Comparison of ENCODE assay signal across 18 cellular contexts in the genomic region with DNA sequence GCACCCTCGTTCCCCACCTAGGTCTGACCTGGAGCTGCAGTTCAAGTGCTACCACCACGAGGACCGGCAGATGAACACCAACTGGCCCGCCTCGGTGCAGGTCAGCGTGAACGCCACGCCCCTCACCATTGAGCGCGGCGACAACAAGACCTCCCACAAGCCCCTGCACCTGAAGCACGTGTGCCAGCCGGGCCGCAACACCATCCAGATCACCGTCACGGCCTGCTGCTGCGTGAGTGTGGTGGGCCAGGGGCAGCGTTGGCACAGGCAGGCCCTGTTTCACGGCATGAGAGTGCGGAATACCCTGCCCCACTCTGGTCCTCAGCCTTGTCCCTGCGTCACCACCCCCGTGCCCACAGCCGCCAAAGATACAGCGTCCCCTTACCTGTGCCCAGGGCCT. TPM values are rescaled to one million over a fixed set of nuclear protein-coding genes. Genes with fewer than 3 reads are reported as not detected.
DNase-seq lines count a peak whose midpoint lies in the region; ATAC-seq, FAIRE-seq and TF ChIP-seq lines count a peak whose summit lies in the region.
"Had no signal": no experiment of that assay in that cellular context is flagged by ENCODE, and none has a peak within 500 bp of the region (broad histone marks: within the 10 kb centered on the region; RNA-seq: fewer than 3 reads in every experiment).

No MANE protein-coding gene starts in this region.

- no peak overlapping the region for H3K27ac ChIP-seq in left ventricle myocardium inferior (replicated peaks)
- H3K27ac ChIP-seq in K562 (ENCODE audit: extremely low read depth, low read depth, low read length), result no peak overlapping the region
- peak overlapping the region; percentile 98 for H3K27ac ChIP-seq in osteoblast (ENCODE audit: low read depth, low read length)

- H3K4me2 ChIP-seq in K562 (ENCODE audit: insufficient read depth, low read length), result no peak overlapping the region
- H3K4me2 ChIP-seq in osteoblast (ENCODE audit: insufficient read depth, low read length), result no peak overlapping the region
- H3K4me2 ChIP-seq: GM23338 had no signal

- H3K4me1 ChIP-seq in left ventricle myocardium inferior (peaks cover 25% of the 10 kb centered on the region), K562 (replicated peaks in 1 of 2; ENCODE audit: control insufficient read depth in 2 of 2, insufficient read depth in 2 of 2, low read length in 2 of 2) (peaks cover 0 to 26% of the 10 kb centered on the region in 2 experiments; a peak in 1 of 5 replicates), osteoblast (ENCODE audit: insufficient read depth, low read length) (peaks cover 25% of the 10 kb centered on the region)

- ATAC-seq in left ventricle myocardium superior, result no peak
- ATAC-seq in K562, result no peak
- no peak for ATAC-seq in HG02642 (IDR thresholded peaks at IDR 0.05; ENCODE audit: poor library complexity, unreplicated experiment)
- ATAC-seq: GM23338 had no signal

- WGBS in K562 (ENCODE audit: insufficient coverage, low coverage, missing lambda C conversion rate), result 93% methylated on average over 21 of the region's 24 CpGs

- in situ Hi-C loops in K562 (cut with MboI), result no loop called here

- no peak for TF ChIP-seq POLR2A in K562 (conservative IDR thresholded peaks at IDR 0.05)

- H3K4me3 ChIP-seq in left ventricle myocardium inferior (no peak overlapping the region), K562 (no peak overlapping the region), osteoblast (ENCODE audit: insufficient read depth, low read length) (no peak overlapping the region)
- H3K4me3 ChIP-seq: GM23338 had no signal

- H2AFZ ChIP-seq in K562 (ENCODE audit: low read depth, low read length) (no peak overlapping the region), osteoblast (ENCODE audit: low read length) (no peak overlapping the region)
- H2AFZ ChIP-seq: GM23338 had no signal

- TF ChIP-seq EP300 in K562 (IDR thresholded peaks at IDR 0.05; ENCODE audit: low read length), result no peak

- TF ChIP-seq CTCF in left ventricle myocardium inferior (IDR thresholded peaks at IDR 0.05; ENCODE audit: borderline replicate concordance), result no peak
- TF ChIP-seq CTCF in K562 (IDR thresholded peaks at IDR 0.05 in 2 of 3, conservative IDR thresholded peaks at IDR 0.05 in 1 of 3; ENCODE audit: insufficient read depth in 2 of 3, low read depth in 1 of 3, low read length in 3 of 3), result no peak
- no peak for TF ChIP-seq CTCF in osteoblast (IDR thresholded peaks at IDR 0.05; ENCODE audit: extremely low read depth, low read depth, low read length)

- no peak for TF ChIP-seq RAD21 in K562 (CRISPR knock-in tag; conservative IDR thresholded peaks at IDR 0.05 in 1 of 2, IDR thresholded peaks at IDR 0.05 in 1 of 2)

- no peaks in the 10 kb centered on the region for H3K27me3 ChIP-seq in left ventricle myocardium inferior (ENCODE audit: low read depth)
- H3K27me3 ChIP-seq in K562 (ENCODE audit: control insufficient read depth in 2 of 2, insufficient read depth in 2 of 2, low read length in 2 of 2), result no peaks in the 10 kb centered on the region
- H3K27me3 ChIP-seq in osteoblast (ENCODE audit: insufficient read depth, low read length), result no peaks in the 10 kb centered on the region

- BruUV-seq in K562 (replicated peaks; lab: Mats Ljungman, UMichigan), result no TSS peak

- H4K20me1 ChIP-seq in K562 (replicated peaks; ENCODE audit: control insufficient read depth, insufficient read depth, low read length) (0 out of 2 replicates have a peak, but pooled peaks cover 4% of the 10 kb centered on the region), osteoblast (ENCODE audit: insufficient read depth, low read length) (peaks cover 34% of the 10 kb centered on the region)

- H3K79me2 ChIP-seq in K562 (ENCODE audit: control insufficient read depth, insufficient read depth, low read length) (no peaks in the 10 kb centered on the region), osteoblast (ENCODE audit: insufficient read depth, low read length) (peaks cover 9% of the 10 kb centered on the region)

- DNase-seq in left ventricle myocardium superior (peak; percentile 31), left ventricle myocardium inferior (no peak), K562 (ENCODE audit: extremely low read depth in 1 of 4, low spot score in 3 of 4) (no peak), osteoblast (ENCODE audit: insufficient read length, low spot score, missing footprints) (no peak), hippocampal formation (lab: John Stamatoyannopoulos, UW) (no peak), OCI-M1 (lab: John Stamatoyannopoulos, UW) (no peak)
- DNase-seq: Calu3; CD4-positive, alpha-beta memory T cell; GF-D8; KBM-7; NCI-H1105 treated with DMSO at 0.1 percent for 48 hours; NCI-H1694; NK-92 treated with Interleukin-12 subunit alpha and Interleukin-12 subunit beta, amount 100 ng/mL, for 24 hours; SHP77 treated with DMSO at 0.1 percent for 48 hours had no signal

- H3K9ac ChIP-seq in K562 (ENCODE audit: insufficient read depth in 1 of 2, low read depth in 2 of 2, low read length in 2 of 2), result no peak overlapping the region

- H3K9me3 ChIP-seq in left ventricle myocardium inferior (replicated peaks), result no peaks in the 10 kb centered on the region
- H3K9me3 ChIP-seq in K562 (replicated peaks; ENCODE audit: control insufficient read depth, insufficient read depth, low read depth, low read length), result no peaks in the 10 kb centered on the region
- no peaks in the 10 kb centered on the region for H3K9me3 ChIP-seq in osteoblast (ENCODE audit: low read depth, low read length)

- H3K36me3 ChIP-seq in left ventricle myocardium inferior, result peaks cover 99% of the 10 kb centered on the region
- H3K36me3 ChIP-seq in K562 (ENCODE audit: control insufficient read depth, insufficient read depth, low read length), result peaks cover 90% of the 10 kb centered on the region; the same call in 2 of the 3 replicates
- peaks cover 79% of the 10 kb centered on the region for H3K36me3 ChIP-seq in osteoblast (ENCODE audit: insufficient read depth, low read length)

- intact Hi-C loops in left ventricle myocardium superior (cut with micrococcal nuclease), result no loop called here
- intact Hi-C loops in left ventricle myocardium inferior (cut with micrococcal nuclease), result no loop called here
- intact Hi-C loops in K562 (cut with micrococcal nuclease), result no loop called here

- H3K9me1 ChIP-seq in K562 (ENCODE audit: control insufficient read depth, insufficient read depth, low read length), result no peaks in the 10 kb centered on the region

- POLR2A ChIA-PET in K562 (lab: Yijun Ruan, JAX), result interaction anchor here (0.6 to 1.2 kb wide), 4 partner anchors 8 to 95 kb away, joined by 3 to 4 read pairs (median 3); no protein-coding TSS in a partner anchor

- no peak for FAIRE-seq in K562 (lab: Jason Lieb, UNC)
- FAIRE-seq: A204.1, GM19239 had no signal

- CTCF ChIA-PET in K562 (lab: Yijun Ruan, JAX; ENCODE audit: low intra/inter-chr PET ratio), result no interaction called here

TF ChIP-seq in K562, 482 proteins besides CTCF, POLR2A, EP300 and RAD21 (continues in another document):
- TF ChIP-seq ZNF121 (CRISPR knock-in tag; conservative IDR thresholded peaks at IDR 0.05) (no peak), POLR2G (IDR thresholded peaks at IDR 0.05; ENCODE audit: low read depth, low read length) (no peak; the same call in 1 of the 2 replicates), ZNF561 (CRISPR knock-in tag; conservative IDR thresholded peaks at IDR 0.05) (no peak), ZNF146 (CRISPR knock-in tag; IDR thresholded peaks at IDR 0.05; ENCODE audit: unreplicated experiment) (no peak), RBM22 (IDR thresholded peaks at IDR 0.05; ENCODE audit: low read depth, low read length, poor library complexity, severe bottlenecking) (peak; percentile 80), ZNF174 (CRISPR knock-in tag; IDR thresholded peaks at IDR 0.05) (no peak)
- TF ChIP-seq, protein P1, sequence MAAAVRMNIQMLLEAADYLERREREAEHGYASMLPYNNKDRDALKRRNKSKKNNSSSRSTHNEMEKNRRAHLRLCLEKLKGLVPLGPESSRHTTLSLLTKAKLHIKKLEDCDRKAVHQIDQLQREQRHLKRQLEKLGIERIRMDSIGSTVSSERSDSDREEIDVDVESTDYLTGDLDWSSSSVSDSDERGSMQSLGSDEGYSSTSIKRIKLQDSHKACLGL (CRISPR knock-in tag; IDR thresholded peaks at IDR 0.05; ENCODE audit: borderline replicate concordance, poor library complexity, severe bottlenecking), result no peak
- TF ChIP-seq, protein P2, sequence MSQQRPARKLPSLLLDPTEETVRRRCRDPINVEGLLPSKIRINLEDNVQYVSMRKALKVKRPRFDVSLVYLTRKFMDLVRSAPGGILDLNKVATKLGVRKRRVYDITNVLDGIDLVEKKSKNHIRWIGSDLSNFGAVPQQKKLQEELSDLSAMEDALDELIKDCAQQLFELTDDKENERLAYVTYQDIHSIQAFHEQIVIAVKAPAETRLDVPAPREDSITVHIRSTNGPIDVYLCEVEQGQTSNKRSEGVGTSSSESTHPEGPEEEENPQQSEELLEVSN (IDR thresholded peaks at IDR 0.05; ENCODE audit: borderline replicate concordance in 1 of 2, extremely low read depth in 1 of 2, insufficient read depth in 1 of 2, insufficient read length in 1 of 2, low read depth in 1 of 2, low read length in 1 of 2, poor library complexity in 1 of 2, severe bottlenecking in 1 of 2), result no peak

RNA-seq across cellular contexts. Expression of gene PPIF, which starts 46.6 kb away (rescaled TPM):
- total RNA-seq in left ventricle myocardium superior (139 TPM), left ventricle myocardium inferior (150 TPM), K562 (2014; rRNA removed) (53.4 and 69.8 TPM in 2 replicates), K562 (2014; rRNA removed; fragmentation: Illumina TruSeq; extraction: Trizol) (97.7 and 108 TPM in 2 replicates), K562 (2015; rRNA removed; fragmentation: Illumina TruSeq; extraction: Trizol) (117 and 119 TPM in 2 replicates), K562 (2021) (235 and 239 TPM in 2 replicates), osteoblast (37.7 and 39.1 TPM in 2 replicates)
- total RNA-seq in K562 (2011; cell fraction: chromatin; rRNA removed; ENCODE audit: low replicate concordance), result 96.3 and 215 TPM in 2 replicates
- total RNA-seq in K562 (2011; cell fraction: nucleolus; rRNA removed), result 144 and 155 TPM in 2 replicates
- 118 and 119 TPM in 2 replicates for total RNA-seq in K562 (2011; cell fraction: nucleoplasm; rRNA removed)
- polyA plus RNA-seq in K562 (2011; rRNA removed) (148 and 175 TPM in 2 replicates), K562 (2014; fragmentation: Illumina TruSeq; extraction: Trizol) (250 and 287 TPM in 2 replicates), K562 (2014; fragmentation: Nextera tagmentation; extraction: Ambion mirVana) (10 to 100 TPM; 40.9 to 51.1 TPM), K562 (2014; rRNA removed) (154 and 168 TPM in 2 replicates)
- polyA plus RNA-seq in K562 (2011; cell fraction: cytosol; rRNA removed), result 202 and 255 TPM in 2 replicates
- 198 and 337 TPM in 2 replicates for polyA plus RNA-seq in K562 (2011; cell fraction: nucleus; rRNA removed)
- polyA plus RNA-seq in K562 (2012), result 180 and 222 TPM in 2 replicates
- 91.8 and 131 TPM in 2 replicates for polyA minus RNA-seq in K562 (2011; rRNA and poly(A)+ RNA removed)
- 98.9 and 104 TPM in 2 replicates for polyA minus RNA-seq in K562 (2011; cell fraction: cytosol; rRNA and poly(A)+ RNA removed)
- 116 and 136 TPM in 2 replicates for polyA minus RNA-seq in K562 (2011; cell fraction: nucleus; rRNA and poly(A)+ RNA removed)
